In the genomic region with DNA sequence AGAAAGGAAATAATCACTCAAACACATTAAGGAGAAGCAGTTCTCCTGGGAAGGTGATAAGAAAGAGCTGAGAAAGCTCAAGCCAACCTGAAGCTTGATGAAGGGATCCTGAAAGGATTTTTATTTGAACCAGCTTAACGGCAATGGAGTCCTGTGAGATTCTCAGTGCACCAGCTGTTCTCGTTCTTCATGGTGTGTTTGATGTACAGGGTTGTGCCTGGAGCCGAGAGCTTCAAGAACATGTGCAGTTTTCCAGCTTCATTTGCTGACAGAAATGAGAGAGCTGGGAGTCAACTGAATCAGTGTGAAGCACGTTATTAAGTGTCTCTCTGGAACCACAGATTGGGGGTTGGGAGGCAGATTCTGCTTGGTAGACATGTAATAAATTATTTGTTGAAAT, we compare ENCODE assay signal across 20 cellular contexts.
"Had no signal": no experiment of that assay in that cellular context is flagged by ENCODE, and none has a peak within 500 bp of the region (broad histone marks: within the 10 kb centered on the region; RNA-seq: fewer than 3 reads in every experiment).

No MANE protein-coding gene starts in this region.

- H3K4me3 Mint-ChIP-seq: activated CD4-positive, alpha-beta memory T cell treated with anti-CD3 and anti-CD28 coated beads, Interleukin-2, amount 10 ng/mL, durations not matched to agents 7 days and 5 days; activated CD4-positive, alpha-beta T cell treated with anti-CD3 and anti-CD28 coated beads, Interleukin-2, amount 10 ng/mL, durations not matched to agents 24 days and 14 days; activated naive CD4-positive, alpha-beta T cell treated with anti-CD3 and anti-CD28 coated beads for 36 hours; activated naive CD8-positive, alpha-beta T cell treated with anti-CD3 and anti-CD28 coated beads, Interleukin-2, amount 10 ng/mL, durations not matched to agents 7 days and 5 days; activated T-cell treated with anti-CD3 and anti-CD28 coated beads, Interleukin-2, amount 50 U/mL, for 72 hours; naive thymus-derived CD4-positive, alpha-beta T cell; T-helper 17 cell had no signal

- H3K36me3 Mint-ChIP-seq: activated naive CD8-positive, alpha-beta T cell treated with anti-CD3 and anti-CD28 coated beads, Interleukin-2, amount 10 ng/mL, durations not matched to agents 7 days and 5 days; naive thymus-derived CD4-positive, alpha-beta T cell had no signal

- H3K27me3 Mint-ChIP-seq: activated CD4-positive, alpha-beta memory T cell treated with anti-CD3 and anti-CD28 coated beads, Interleukin-2, amount 10 ng/mL, durations not matched to agents 7 days and 5 days; activated CD4-positive, alpha-beta T cell treated with anti-CD3 and anti-CD28 coated beads, Interleukin-2, amount 10 ng/mL, durations not matched to agents 24 days and 14 days; activated naive CD8-positive, alpha-beta T cell treated with anti-CD3 and anti-CD28 coated beads, Interleukin-2, amount 10 ng/mL, durations not matched to agents 7 days and 5 days; naive thymus-derived CD4-positive, alpha-beta T cell; progenitor cell of endocrine pancreas; T-helper 17 cell had no signal

- H3K27ac Mint-ChIP-seq: activated CD4-positive, alpha-beta memory T cell treated with anti-CD3 and anti-CD28 coated beads, Interleukin-2, amount 10 ng/mL, durations not matched to agents 7 days and 5 days; activated CD4-positive, alpha-beta T cell treated with anti-CD3 and anti-CD28 coated beads, Interleukin-2, amount 10 ng/mL, durations not matched to agents 24 days and 14 days; activated naive CD4-positive, alpha-beta T cell treated with anti-CD3 and anti-CD28 coated beads for 36 hours; activated naive CD8-positive, alpha-beta T cell treated with anti-CD3 and anti-CD28 coated beads, Interleukin-2, amount 10 ng/mL, durations not matched to agents 7 days and 5 days; activated T-cell treated with anti-CD3 and anti-CD28 coated beads, Interleukin-2, amount 50 U/mL, for 72 hours; naive thymus-derived CD4-positive, alpha-beta T cell; progenitor cell of endocrine pancreas; T-helper 17 cell had no signal

- H3K9me3 Mint-ChIP-seq: activated CD4-positive, alpha-beta memory T cell treated with anti-CD3 and anti-CD28 coated beads, Interleukin-2, amount 10 ng/mL, durations not matched to agents 7 days and 5 days; activated CD4-positive, alpha-beta T cell treated with anti-CD3 and anti-CD28 coated beads, Interleukin-2, amount 10 ng/mL, durations not matched to agents 24 days and 14 days; activated naive CD4-positive, alpha-beta T cell treated with anti-CD3 and anti-CD28 coated beads for 36 hours; activated naive CD8-positive, alpha-beta T cell treated with anti-CD3 and anti-CD28 coated beads, Interleukin-2, amount 10 ng/mL, durations not matched to agents 7 days and 5 days; activated T-cell treated with anti-CD3 and anti-CD28 coated beads, Interleukin-2, amount 50 U/mL, for 72 hours; naive thymus-derived CD4-positive, alpha-beta T cell had no signal

- H3K4me1 Mint-ChIP-seq: activated CD4-positive, alpha-beta memory T cell treated with anti-CD3 and anti-CD28 coated beads, Interleukin-2, amount 10 ng/mL, durations not matched to agents 7 days and 5 days; activated CD4-positive, alpha-beta T cell treated with anti-CD3 and anti-CD28 coated beads, Interleukin-2, amount 10 ng/mL, durations not matched to agents 24 days and 14 days; activated naive CD8-positive, alpha-beta T cell treated with anti-CD3 and anti-CD28 coated beads, Interleukin-2, amount 10 ng/mL, durations not matched to agents 7 days and 5 days; T-helper 17 cell had no signal

- ATAC-seq: activated T-cell treated with anti-CD3 and anti-CD28 coated beads, Interleukin-2, amount 50 U/mL, for 72 hours; gastroesophageal sphincter; heart right ventricle; left cardiac atrium; mucosa of descending colon; naive thymus-derived CD4-positive, alpha-beta T cell; stimulated activated naive CD8-positive, alpha-beta T cell treated with anti-CD3 and anti-CD28 coated beads, Interleukin-15, Interleukin-2, amounts not matched to agents 100 U/mL and 50 U/mL, for 24 hours; T-helper 17 cell had no signal

- DNase-seq: activated CD4-positive, alpha-beta memory T cell treated with anti-CD3 and anti-CD28 coated beads, Interleukin-2, amount 10 ng/mL, durations not matched to agents 7 days and 5 days; activated CD4-positive, alpha-beta T cell treated with anti-CD3 and anti-CD28 coated beads, Interleukin-2, amount 10 ng/mL, durations not matched to agents 24 days and 14 days; activated effector memory CD4-positive, alpha-beta T cell treated with Interleukin-2 at 50 U/mL for 16 hours; activated naive CD4-positive, alpha-beta T cell treated with anti-CD3 and anti-CD28 coated beads for 36 hours; activated naive CD8-positive, alpha-beta T cell treated with anti-CD3 and anti-CD28 coated beads, Interleukin-2, amount 10 ng/mL, durations not matched to agents 7 days and 5 days; activated T-cell treated with anti-CD3 and anti-CD28 coated beads, Interleukin-2, amount 50 U/mL, for 72 hours; amygdala; cerebellar nuclear complex; heart right ventricle; islet precursor cell; left cardiac atrium; mesendoderm; mucosa of descending colon; naive thymus-derived CD4-positive, alpha-beta T cell; stimulated activated CD4-positive, alpha-beta T cell treated with anti-CD3 and anti-CD28 coated beads, Interleukin-4, amount 100 ng/mL, for 24 hours; stimulated activated naive CD8-positive, alpha-beta T cell treated with anti-CD3 and anti-CD28 coated beads, Interleukin-15, Interleukin-2, amounts not matched to agents 100 U/mL and 50 U/mL, for 24 hours; T-helper 17 cell; upper lobe of left lung had no signal
